ENCODE assay signal across 1 cellular context in the genomic region with DNA sequence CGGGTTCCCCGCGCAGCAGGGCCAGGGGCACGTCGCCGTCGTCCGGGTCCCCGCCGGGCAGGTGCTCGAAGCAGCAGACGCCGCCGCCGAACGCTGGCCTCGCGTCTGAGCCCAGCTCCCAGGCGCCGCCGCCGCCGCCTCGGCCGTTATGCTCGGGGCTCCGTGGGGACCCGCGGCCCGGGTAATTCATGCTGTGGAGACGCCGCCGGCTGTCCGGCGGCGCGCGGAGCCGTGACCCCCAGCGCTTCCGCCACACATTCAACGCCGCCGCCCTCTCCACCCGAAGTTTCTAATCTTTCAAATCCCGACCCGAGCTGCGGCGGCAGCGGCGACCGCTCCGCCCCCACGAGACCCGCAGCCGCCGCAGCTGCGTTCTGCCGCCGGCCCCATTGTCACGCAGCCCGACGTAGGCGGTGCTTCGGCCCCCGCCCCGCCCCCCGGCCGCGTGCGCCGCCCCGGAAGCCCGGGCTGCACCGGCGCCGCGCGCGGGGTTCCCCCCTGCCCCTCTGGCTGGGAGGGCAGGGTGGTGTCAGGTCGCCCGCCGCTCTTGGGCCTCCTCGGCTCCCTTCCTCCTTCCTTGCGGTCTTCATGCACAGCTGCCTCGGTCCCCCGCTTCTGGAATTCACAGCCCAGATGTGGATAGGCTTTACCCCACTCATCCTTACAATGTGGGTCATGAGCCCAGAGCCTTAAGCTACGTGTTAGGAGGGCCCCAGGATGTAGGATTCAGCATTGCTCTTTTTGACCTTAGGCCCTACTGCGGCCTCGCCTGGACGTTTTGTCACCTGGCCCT.
TF ChIP-seq lines count a peak whose summit lies in the region.

A gene (minus strand): TSS at position 415 of the 793 bp plus-strand sequence. CDS start 225 bp downstream, at position 190.

TF ChIP-seq in HepG2, 621 proteins besides CTCF, POLR2A, EP300 and RAD21 (continued from another document and continues in another):
- TF ChIP-seq, protein P1, sequence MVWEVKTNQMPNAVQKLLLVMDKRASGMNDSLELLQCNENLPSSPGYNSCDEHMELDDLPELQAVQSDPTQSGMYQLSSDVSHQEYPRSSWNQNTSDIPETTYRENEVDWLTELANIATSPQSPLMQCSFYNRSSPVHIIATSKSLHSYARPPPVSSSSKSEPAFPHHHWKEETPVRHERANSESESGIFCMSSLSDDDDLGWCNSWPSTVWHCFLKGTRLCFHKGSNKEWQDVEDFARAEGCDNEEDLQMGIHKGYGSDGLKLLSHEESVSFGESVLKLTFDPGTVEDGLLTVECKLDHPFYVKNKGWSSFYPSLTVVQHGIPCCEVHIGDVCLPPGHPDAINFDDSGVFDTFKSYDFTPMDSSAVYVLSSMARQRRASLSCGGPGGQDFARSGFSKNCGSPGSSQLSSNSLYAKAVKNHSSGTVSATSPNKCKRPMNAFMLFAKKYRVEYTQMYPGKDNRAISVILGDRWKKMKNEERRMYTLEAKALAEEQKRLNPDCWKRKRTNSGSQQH (CRISPR knock-in tag; IDR thresholded peaks at IDR 0.05; ENCODE audit: low read depth) = no peak
- TF ChIP-seq, protein P2, sequence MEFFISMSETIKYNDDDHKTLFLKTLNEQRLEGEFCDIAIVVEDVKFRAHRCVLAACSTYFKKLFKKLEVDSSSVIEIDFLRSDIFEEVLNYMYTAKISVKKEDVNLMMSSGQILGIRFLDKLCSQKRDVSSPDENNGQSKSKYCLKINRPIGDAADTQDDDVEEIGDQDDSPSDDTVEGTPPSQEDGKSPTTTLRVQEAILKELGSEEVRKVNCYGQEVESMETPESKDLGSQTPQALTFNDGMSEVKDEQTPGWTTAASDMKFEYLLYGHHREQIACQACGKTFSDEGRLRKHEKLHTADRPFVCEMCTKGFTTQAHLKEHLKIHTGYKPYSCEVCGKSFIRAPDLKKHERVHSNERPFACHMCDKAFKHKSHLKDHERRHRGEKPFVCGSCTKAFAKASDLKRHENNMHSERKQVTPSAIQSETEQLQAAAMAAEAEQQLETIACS (CRISPR knock-in tag; IDR thresholded peaks at IDR 0.05) = 0 out of 2 replicates have a peak, but pooled peaks have one; percentile 32
- TF ChIP-seq, protein P3, sequence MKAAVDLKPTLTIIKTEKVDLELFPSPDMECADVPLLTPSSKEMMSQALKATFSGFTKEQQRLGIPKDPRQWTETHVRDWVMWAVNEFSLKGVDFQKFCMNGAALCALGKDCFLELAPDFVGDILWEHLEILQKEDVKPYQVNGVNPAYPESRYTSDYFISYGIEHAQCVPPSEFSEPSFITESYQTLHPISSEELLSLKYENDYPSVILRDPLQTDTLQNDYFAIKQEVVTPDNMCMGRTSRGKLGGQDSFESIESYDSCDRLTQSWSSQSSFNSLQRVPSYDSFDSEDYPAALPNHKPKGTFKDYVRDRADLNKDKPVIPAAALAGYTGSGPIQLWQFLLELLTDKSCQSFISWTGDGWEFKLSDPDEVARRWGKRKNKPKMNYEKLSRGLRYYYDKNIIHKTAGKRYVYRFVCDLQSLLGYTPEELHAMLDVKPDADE (CRISPR knock-in tag; IDR thresholded peaks at IDR 0.05) = 0 out of 2 replicates have a peak, but pooled peaks have one; percentile 47
- TF ChIP-seq, protein P4, sequence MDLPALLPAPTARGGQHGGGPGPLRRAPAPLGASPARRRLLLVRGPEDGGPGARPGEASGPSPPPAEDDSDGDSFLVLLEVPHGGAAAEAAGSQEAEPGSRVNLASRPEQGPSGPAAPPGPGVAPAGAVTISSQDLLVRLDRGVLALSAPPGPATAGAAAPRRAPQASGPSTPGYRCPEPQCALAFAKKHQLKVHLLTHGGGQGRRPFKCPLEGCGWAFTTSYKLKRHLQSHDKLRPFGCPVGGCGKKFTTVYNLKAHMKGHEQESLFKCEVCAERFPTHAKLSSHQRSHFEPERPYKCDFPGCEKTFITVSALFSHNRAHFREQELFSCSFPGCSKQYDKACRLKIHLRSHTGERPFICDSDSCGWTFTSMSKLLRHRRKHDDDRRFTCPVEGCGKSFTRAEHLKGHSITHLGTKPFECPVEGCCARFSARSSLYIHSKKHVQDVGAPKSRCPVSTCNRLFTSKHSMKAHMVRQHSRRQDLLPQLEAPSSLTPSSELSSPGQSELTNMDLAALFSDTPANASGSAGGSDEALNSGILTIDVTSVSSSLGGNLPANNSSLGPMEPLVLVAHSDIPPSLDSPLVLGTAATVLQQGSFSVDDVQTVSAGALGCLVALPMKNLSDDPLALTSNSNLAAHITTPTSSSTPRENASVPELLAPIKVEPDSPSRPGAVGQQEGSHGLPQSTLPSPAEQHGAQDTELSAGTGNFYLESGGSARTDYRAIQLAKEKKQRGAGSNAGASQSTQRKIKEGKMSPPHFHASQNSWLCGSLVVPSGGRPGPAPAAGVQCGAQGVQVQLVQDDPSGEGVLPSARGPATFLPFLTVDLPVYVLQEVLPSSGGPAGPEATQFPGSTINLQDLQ (CRISPR knock-in tag; IDR thresholded peaks at IDR 0.05) = 0 out of 2 replicates have a peak, but pooled peaks have one; percentile 20
- TF ChIP-seq ZNF782 (CRISPR knock-in tag; IDR thresholded peaks at IDR 0.05; ENCODE audit: borderline replicate concordance) (no peak), HNRNPLL (IDR thresholded peaks at IDR 0.05; ENCODE audit: low read depth, low read length, poor library complexity, severe bottlenecking) (peak; percentile 58), ZNF205 (CRISPR knock-in tag; IDR thresholded peaks at IDR 0.05) (peak; percentile 50; the same call in 1 of the 2 replicates), MXD4 (CRISPR knock-in tag; IDR thresholded peaks at IDR 0.05) (no peak), ZNF263 (CRISPR knock-in tag; IDR thresholded peaks at IDR 0.05) (no peak), RFXAP (CRISPR knock-in tag; IDR thresholded peaks at IDR 0.05; ENCODE audit: borderline replicate concordance) (no peak), SPEN (CRISPR knock-in tag; IDR thresholded peaks at IDR 0.05; ENCODE audit: low read depth) (peak; percentile 49; the same call in 1 of the 2 replicates), ZNF530 (CRISPR knock-in tag; IDR thresholded peaks at IDR 0.05; ENCODE audit: low read depth) (no peak), YEATS4 (CRISPR knock-in tag; IDR thresholded peaks at IDR 0.05; ENCODE audit: borderline replicate concordance) (peak; percentile 46; the same call in 1 of the 2 replicates), KMT2B (CRISPR knock-in tag; IDR thresholded peaks at IDR 0.05) (peak; percentile 38; the same call in 1 of the 2 replicates), TCF7 (IDR thresholded peaks at IDR 0.05; ENCODE audit: low read depth) (no peak), SKI (IDR thresholded peaks at IDR 0.05; ENCODE audit: partially characterized antibody) (peak; percentile 59), TGIF2 (CRISPR knock-in tag; IDR thresholded peaks at IDR 0.05) (no peak), ZFX (CRISPR knock-in tag; IDR thresholded peaks at IDR 0.05; ENCODE audit: low read depth) (peak; percentile 85), CCDC6 (CRISPR knock-in tag; IDR thresholded peaks at IDR 0.05) (0 out of 2 replicates have a peak, but pooled peaks have one; percentile 27), JARID2 (CRISPR knock-in tag; IDR thresholded peaks at IDR 0.05; ENCODE audit: insufficient replicate concordance) (no peak), GABPA (IDR thresholded peaks at IDR 0.05; ENCODE audit: low read depth, low read length) (peak; percentile 53), GABPA (CRISPR knock-in tag; IDR thresholded peaks at IDR 0.05; ENCODE audit: low read depth) (no peak; the same call in 1 of the 2 replicates), KDM1A (CRISPR knock-in tag; IDR thresholded peaks at IDR 0.05) (no peak), RAD51 (IDR thresholded peaks at IDR 0.05; ENCODE audit: borderline replicate concordance) (no peak)
- TF ChIP-seq, protein P5, sequence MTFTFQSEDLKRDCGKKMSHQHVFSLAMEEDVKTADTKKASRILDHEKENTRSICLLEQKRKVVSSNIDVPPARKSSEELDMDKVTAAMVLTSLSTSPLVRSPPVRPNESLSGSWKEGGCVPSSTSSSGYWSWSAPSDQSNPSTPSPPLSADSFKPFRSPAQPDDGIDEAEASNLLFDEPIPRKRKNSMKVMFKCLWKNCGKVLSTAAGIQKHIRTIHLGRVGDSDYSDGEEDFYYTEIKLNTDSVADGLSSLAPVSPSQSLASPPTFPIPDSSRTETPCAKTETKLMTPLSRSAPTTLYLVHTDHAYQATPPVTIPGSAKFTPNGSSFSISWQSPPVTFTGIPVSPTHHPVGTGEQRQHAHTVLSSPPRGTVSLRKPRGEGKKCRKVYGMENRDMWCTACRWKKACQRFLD (CRISPR knock-in tag; IDR thresholded peaks at IDR 0.05; ENCODE audit: borderline replicate concordance) = no peak
- TF ChIP-seq, protein P6, sequence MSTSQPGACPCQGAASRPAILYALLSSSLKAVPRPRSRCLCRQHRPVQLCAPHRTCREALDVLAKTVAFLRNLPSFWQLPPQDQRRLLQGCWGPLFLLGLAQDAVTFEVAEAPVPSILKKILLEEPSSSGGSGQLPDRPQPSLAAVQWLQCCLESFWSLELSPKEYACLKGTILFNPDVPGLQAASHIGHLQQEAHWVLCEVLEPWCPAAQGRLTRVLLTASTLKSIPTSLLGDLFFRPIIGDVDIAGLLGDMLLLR (CRISPR knock-in tag; IDR thresholded peaks at IDR 0.05) = peak; percentile 53; the same call in 1 of the 2 replicates
- TF ChIP-seq, protein P7, sequence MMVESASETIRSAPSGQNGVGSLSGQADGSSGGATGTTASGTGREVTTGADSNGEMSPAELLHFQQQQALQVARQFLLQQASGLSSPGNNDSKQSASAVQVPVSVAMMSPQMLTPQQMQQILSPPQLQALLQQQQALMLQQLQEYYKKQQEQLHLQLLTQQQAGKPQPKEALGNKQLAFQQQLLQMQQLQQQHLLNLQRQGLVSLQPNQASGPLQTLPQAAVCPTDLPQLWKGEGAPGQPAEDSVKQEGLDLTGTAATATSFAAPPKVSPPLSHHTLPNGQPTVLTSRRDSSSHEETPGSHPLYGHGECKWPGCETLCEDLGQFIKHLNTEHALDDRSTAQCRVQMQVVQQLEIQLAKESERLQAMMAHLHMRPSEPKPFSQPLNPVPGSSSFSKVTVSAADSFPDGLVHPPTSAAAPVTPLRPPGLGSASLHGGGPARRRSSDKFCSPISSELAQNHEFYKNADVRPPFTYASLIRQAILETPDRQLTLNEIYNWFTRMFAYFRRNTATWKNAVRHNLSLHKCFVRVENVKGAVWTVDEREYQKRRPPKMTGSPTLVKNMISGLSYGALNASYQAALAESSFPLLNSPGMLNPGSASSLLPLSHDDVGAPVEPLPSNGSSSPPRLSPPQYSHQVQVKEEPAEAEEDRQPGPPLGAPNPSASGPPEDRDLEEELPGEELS (CRISPR knock-in tag; IDR thresholded peaks at IDR 0.05) = peak; percentile 9; the same call in 1 of the 2 replicates
- TF ChIP-seq, protein P8, sequence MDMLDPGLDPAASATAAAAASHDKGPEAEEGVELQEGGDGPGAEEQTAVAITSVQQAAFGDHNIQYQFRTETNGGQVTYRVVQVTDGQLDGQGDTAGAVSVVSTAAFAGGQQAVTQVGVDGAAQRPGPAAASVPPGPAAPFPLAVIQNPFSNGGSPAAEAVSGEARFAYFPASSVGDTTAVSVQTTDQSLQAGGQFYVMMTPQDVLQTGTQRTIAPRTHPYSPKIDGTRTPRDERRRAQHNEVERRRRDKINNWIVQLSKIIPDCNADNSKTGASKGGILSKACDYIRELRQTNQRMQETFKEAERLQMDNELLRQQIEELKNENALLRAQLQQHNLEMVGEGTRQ (IDR thresholded peaks at IDR 0.05; ENCODE audit: low read depth, low read length) = no peak
- TF ChIP-seq, protein P8 (CRISPR knock-in tag; IDR thresholded peaks at IDR 0.05; ENCODE audit: borderline replicate concordance) = no peak
- TF ChIP-seq, protein P9, sequence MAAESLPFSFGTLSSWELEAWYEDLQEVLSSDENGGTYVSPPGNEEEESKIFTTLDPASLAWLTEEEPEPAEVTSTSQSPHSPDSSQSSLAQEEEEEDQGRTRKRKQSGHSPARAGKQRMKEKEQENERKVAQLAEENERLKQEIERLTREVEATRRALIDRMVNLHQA (CRISPR knock-in tag; IDR thresholded peaks at IDR 0.05) = no peak
- TF ChIP-seq, protein P10, sequence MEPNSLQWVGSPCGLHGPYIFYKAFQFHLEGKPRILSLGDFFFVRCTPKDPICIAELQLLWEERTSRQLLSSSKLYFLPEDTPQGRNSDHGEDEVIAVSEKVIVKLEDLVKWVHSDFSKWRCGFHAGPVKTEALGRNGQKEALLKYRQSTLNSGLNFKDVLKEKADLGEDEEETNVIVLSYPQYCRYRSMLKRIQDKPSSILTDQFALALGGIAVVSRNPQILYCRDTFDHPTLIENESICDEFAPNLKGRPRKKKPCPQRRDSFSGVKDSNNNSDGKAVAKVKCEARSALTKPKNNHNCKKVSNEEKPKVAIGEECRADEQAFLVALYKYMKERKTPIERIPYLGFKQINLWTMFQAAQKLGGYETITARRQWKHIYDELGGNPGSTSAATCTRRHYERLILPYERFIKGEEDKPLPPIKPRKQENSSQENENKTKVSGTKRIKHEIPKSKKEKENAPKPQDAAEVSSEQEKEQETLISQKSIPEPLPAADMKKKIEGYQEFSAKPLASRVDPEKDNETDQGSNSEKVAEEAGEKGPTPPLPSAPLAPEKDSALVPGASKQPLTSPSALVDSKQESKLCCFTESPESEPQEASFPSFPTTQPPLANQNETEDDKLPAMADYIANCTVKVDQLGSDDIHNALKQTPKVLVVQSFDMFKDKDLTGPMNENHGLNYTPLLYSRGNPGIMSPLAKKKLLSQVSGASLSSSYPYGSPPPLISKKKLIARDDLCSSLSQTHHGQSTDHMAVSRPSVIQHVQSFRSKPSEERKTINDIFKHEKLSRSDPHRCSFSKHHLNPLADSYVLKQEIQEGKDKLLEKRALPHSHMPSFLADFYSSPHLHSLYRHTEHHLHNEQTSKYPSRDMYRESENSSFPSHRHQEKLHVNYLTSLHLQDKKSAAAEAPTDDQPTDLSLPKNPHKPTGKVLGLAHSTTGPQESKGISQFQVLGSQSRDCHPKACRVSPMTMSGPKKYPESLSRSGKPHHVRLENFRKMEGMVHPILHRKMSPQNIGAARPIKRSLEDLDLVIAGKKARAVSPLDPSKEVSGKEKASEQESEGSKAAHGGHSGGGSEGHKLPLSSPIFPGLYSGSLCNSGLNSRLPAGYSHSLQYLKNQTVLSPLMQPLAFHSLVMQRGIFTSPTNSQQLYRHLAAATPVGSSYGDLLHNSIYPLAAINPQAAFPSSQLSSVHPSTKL (CRISPR knock-in tag; IDR thresholded peaks at IDR 0.05) = peak; percentile 25; the same call in 1 of the 2 replicates
